1 cellular context compared by ENCODE assay signal in the genomic region with DNA sequence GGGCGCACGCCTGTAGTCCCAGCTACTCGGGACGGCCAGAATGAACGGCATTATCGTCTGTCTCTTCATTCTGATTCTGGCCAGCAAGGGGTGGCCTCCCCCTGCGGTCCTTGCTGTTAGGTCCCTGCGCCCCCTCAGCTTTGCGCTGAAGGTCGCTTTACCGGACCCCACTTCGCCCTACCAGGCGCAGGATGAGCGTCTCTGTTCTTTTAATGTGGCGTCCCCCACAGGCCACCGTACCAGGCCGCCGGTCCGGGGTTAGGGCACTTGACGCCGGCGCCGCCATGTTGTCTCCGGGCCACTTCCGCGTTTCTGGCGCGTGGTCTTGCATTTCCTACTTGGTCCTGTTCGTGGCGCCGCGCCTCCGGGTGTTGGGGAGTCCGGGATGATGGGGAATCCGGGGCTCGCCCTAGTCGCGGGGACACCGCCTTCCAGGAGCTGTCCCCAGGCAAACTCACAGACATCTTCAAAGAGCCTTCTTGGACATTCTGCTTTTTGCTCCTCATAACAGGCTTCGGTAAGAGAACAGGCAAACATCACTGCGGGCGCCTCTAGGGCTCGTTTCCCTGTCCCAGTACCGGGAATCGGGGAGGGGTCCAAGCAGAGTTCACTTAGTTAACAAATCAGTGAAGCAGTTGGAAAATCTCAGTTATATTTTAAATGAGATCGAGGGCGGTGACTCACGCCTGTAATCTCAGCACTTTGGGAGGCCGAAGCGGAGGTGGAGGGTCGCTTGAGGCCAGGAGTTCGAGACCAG.
TF ChIP-seq lines count a peak whose summit lies in the region.

No MANE protein-coding gene starts in this region.

TF ChIP-seq in HepG2, 621 proteins besides CTCF, POLR2A, EP300 and RAD21 (continued from another document and continues in another):
- TF ChIP-seq, protein P1, sequence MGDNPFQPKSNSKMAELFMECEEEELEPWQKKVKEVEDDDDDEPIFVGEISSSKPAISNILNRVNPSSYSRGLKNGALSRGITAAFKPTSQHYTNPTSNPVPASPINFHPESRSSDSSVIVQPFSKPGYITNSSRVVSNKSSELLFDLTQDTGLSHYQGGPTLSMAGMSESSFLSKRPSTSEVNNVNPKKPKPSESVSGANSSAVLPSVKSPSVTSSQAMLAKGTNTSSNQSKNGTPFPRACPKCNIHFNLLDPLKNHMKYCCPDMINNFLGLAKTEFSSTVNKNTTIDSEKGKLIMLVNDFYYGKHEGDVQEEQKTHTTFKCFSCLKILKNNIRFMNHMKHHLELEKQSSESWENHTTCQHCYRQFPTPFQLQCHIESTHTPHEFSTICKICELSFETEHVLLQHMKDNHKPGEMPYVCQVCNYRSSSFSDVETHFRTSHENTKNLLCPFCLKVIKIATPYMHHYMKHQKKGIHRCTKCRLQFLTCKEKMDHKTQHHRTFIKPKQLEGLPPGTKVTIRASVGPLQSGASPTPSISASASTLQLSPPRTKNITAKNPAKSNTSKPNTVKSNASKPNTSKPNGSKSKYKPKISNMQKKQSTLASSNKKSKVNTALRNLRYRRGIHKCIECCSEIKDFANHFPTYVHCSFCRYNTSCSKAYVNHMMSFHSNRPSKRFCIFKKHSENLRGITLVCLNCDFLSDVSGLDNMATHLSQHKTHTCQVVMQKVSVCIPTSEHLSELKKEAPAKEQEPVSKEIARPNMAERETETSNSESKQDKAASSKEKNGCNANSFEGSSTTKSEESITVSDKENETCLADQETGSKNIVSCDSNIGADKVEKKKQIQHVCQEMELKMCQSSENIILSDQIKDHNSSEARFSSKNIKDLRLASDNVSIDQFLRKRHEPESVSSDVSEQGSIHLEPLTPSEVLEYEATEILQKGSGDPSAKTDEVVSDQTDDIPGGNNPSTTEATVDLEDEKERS (CRISPR knock-in tag; IDR thresholded peaks at IDR 0.05) = no peak
- 0 out of 2 replicates have a peak, but pooled peaks have one; percentile 16 for TF ChIP-seq ZNF205 (CRISPR knock-in tag; IDR thresholded peaks at IDR 0.05)
- no peak for TF ChIP-seq JDP2 (CRISPR knock-in tag; IDR thresholded peaks at IDR 0.05; ENCODE audit: borderline replicate concordance)
- no peak for TF ChIP-seq SIX4 (CRISPR knock-in tag; IDR thresholded peaks at IDR 0.05)
- TF ChIP-seq ZNF484 (CRISPR knock-in tag; IDR thresholded peaks at IDR 0.05; ENCODE audit: borderline replicate concordance, low read depth) = no peak
- TF ChIP-seq ZNF772 (CRISPR knock-in tag; IDR thresholded peaks at IDR 0.05) = peak; percentile 95
- no peak for TF ChIP-seq TSC22D2 (CRISPR knock-in tag; IDR thresholded peaks at IDR 0.05; ENCODE audit: borderline replicate concordance)
- TF ChIP-seq, protein P2, sequence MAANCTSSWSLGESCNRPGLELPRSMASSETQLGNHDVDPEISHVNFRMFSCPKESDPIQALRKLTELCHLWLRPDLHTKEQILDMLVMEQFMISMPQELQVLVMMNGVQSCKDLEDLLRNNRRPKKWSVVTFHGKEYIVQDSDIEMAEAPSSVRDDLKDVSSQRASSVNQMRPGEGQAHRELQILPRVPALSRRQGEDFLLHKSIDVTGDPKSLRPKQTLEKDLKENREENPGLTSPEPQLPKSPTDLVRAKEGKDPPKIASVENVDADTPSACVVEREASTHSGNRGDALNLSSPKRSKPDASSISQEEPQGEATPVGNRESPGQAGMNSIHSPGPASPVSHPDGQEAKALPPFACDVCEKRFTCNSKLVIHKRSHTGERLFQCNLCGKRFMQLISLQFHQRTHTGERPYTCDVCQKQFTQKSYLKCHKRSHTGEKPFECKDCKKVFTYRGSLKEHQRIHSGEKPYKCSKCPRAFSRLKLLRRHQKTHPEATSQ (CRISPR knock-in tag; IDR thresholded peaks at IDR 0.05; ENCODE audit: borderline replicate concordance) = no peak; the same call in 1 of the 2 replicates
- TF ChIP-seq, protein P3, sequence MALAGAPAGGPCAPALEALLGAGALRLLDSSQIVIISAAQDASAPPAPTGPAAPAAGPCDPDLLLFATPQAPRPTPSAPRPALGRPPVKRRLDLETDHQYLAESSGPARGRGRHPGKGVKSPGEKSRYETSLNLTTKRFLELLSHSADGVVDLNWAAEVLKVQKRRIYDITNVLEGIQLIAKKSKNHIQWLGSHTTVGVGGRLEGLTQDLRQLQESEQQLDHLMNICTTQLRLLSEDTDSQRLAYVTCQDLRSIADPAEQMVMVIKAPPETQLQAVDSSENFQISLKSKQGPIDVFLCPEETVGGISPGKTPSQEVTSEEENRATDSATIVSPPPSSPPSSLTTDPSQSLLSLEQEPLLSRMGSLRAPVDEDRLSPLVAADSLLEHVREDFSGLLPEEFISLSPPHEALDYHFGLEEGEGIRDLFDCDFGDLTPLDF (CRISPR knock-in tag; IDR thresholded peaks at IDR 0.05) = peak; percentile 64
- TF ChIP-seq HOXA3 (CRISPR knock-in tag; IDR thresholded peaks at IDR 0.05) = peak; percentile 99
- TF ChIP-seq ZNF34 (CRISPR knock-in tag; IDR thresholded peaks at IDR 0.05; ENCODE audit: borderline replicate concordance) = no peak
- no peak for TF ChIP-seq KLF6 (CRISPR knock-in tag; IDR thresholded peaks at IDR 0.05)
- TF ChIP-seq, protein P4, sequence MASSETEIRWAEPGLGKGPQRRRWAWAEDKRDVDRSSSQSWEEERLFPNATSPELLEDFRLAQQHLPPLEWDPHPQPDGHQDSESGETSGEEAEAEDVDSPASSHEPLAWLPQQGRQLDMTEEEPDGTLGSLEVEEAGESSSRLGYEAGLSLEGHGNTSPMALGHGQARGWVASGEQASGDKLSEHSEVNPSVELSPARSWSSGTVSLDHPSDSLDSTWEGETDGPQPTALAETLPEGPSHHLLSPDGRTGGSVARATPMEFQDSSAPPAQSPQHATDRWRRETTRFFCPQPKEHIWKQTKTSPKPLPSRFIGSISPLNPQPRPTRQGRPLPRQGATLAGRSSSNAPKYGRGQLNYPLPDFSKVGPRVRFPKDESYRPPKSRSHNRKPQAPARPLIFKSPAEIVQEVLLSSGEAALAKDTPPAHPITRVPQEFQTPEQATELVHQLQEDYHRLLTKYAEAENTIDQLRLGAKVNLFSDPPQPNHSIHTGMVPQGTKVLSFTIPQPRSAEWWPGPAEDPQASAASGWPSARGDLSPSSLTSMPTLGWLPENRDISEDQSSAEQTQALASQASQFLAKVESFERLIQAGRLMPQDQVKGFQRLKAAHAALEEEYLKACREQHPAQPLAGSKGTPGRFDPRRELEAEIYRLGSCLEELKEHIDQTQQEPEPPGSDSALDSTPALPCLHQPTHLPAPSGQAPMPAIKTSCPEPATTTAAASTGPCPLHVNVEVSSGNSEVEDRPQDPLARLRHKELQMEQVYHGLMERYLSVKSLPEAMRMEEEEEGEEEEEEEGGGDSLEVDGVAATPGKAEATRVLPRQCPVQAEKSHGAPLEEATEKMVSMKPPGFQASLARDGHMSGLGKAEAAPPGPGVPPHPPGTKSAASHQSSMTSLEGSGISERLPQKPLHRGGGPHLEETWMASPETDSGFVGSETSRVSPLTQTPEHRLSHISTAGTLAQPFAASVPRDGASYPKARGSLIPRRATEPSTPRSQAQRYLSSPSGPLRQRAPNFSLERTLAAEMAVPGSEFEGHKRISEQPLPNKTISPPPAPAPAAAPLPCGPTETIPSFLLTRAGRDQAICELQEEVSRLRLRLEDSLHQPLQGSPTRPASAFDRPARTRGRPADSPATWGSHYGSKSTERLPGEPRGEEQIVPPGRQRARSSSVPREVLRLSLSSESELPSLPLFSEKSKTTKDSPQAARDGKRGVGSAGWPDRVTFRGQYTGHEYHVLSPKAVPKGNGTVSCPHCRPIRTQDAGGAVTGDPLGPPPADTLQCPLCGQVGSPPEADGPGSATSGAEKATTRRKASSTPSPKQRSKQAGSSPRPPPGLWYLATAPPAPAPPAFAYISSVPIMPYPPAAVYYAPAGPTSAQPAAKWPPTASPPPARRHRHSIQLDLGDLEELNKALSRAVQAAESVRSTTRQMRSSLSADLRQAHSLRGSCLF (CRISPR knock-in tag; IDR thresholded peaks at IDR 0.05; ENCODE audit: borderline replicate concordance) = no peak
- TF ChIP-seq KLF11 (CRISPR knock-in tag; IDR thresholded peaks at IDR 0.05) = peak; percentile 22; the same call in 1 of the 2 replicates
- no peak; the same call in 1 of the 2 replicates for TF ChIP-seq ZBTB21 (CRISPR knock-in tag; IDR thresholded peaks at IDR 0.05)
- TF ChIP-seq RNF2 (conservative IDR thresholded peaks at IDR 0.05; ENCODE audit: low read depth) = peak; percentile 57; the same call in 1 of the 2 replicates
- TF ChIP-seq, protein P5, sequence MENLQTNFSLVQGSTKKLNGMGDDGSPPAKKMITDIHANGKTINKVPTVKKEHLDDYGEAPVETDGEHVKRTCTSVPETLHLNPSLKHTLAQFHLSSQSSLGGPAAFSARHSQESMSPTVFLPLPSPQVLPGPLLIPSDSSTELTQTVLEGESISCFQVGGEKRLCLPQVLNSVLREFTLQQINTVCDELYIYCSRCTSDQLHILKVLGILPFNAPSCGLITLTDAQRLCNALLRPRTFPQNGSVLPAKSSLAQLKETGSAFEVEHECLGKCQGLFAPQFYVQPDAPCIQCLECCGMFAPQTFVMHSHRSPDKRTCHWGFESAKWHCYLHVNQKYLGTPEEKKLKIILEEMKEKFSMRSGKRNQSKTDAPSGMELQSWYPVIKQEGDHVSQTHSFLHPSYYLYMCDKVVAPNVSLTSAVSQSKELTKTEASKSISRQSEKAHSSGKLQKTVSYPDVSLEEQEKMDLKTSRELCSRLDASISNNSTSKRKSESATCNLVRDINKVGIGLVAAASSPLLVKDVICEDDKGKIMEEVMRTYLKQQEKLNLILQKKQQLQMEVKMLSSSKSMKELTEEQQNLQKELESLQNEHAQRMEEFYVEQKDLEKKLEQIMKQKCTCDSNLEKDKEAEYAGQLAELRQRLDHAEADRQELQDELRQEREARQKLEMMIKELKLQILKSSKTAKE (CRISPR knock-in tag; IDR thresholded peaks at IDR 0.05; ENCODE audit: borderline replicate concordance) = no peak
- TF ChIP-seq ZNF333 (CRISPR knock-in tag; IDR thresholded peaks at IDR 0.05; ENCODE audit: borderline replicate concordance) = no peak
- peak; percentile 100 for TF ChIP-seq YY1 (IDR thresholded peaks at IDR 0.05; ENCODE audit: insufficient read depth, insufficient replicate concordance, low read depth, low read length)
- TF ChIP-seq SOX5 (CRISPR knock-in tag; IDR thresholded peaks at IDR 0.05; ENCODE audit: borderline replicate concordance) = peak; percentile 45
- TF ChIP-seq, protein P6, sequence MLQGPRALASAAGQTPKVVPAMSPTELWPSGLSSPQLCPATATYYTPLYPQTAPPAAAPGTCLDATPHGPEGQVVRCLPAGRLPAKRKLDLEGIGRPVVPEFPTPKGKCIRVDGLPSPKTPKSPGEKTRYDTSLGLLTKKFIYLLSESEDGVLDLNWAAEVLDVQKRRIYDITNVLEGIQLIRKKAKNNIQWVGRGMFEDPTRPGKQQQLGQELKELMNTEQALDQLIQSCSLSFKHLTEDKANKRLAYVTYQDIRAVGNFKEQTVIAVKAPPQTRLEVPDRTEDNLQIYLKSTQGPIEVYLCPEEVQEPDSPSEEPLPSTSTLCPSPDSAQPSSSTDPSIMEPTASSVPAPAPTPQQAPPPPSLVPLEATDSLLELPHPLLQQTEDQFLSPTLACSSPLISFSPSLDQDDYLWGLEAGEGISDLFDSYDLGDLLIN (CRISPR knock-in tag; IDR thresholded peaks at IDR 0.05; ENCODE audit: borderline replicate concordance) = no peak
- no peak for TF ChIP-seq AGO2 (optimal IDR thresholded peaks at IDR 0.05; ENCODE audit: low read depth, low read length)
- TF ChIP-seq, protein P7, sequence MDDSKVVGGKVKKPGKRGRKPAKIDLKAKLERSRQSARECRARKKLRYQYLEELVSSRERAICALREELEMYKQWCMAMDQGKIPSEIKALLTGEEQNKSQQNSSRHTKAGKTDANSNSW (CRISPR knock-in tag; IDR thresholded peaks at IDR 0.05; ENCODE audit: borderline replicate concordance) = no peak
- TF ChIP-seq, protein P8, sequence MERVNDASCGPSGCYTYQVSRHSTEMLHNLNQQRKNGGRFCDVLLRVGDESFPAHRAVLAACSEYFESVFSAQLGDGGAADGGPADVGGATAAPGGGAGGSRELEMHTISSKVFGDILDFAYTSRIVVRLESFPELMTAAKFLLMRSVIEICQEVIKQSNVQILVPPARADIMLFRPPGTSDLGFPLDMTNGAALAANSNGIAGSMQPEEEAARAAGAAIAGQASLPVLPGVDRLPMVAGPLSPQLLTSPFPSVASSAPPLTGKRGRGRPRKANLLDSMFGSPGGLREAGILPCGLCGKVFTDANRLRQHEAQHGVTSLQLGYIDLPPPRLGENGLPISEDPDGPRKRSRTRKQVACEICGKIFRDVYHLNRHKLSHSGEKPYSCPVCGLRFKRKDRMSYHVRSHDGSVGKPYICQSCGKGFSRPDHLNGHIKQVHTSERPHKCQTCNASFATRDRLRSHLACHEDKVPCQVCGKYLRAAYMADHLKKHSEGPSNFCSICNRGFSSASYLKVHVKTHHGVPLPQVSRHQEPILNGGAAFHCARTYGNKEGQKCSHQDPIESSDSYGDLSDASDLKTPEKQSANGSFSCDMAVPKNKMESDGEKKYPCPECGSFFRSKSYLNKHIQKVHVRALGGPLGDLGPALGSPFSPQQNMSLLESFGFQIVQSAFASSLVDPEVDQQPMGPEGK (CRISPR knock-in tag; IDR thresholded peaks at IDR 0.05) = peak; percentile 39; the same call in 1 of the 2 replicates
- peak; percentile 71 for TF ChIP-seq HNRNPL (IDR thresholded peaks at IDR 0.05; ENCODE audit: low read depth, low read length)
- TF ChIP-seq, protein P9, sequence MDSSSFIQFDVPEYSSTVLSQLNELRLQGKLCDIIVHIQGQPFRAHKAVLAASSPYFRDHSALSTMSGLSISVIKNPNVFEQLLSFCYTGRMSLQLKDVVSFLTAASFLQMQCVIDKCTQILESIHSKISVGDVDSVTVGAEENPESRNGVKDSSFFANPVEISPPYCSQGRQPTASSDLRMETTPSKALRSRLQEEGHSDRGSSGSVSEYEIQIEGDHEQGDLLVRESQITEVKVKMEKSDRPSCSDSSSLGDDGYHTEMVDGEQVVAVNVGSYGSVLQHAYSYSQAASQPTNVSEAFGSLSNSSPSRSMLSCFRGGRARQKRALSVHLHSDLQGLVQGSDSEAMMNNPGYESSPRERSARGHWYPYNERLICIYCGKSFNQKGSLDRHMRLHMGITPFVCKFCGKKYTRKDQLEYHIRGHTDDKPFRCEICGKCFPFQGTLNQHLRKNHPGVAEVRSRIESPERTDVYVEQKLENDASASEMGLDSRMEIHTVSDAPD (CRISPR knock-in tag; IDR thresholded peaks at IDR 0.05) = no peak
- TF ChIP-seq, protein P10, sequence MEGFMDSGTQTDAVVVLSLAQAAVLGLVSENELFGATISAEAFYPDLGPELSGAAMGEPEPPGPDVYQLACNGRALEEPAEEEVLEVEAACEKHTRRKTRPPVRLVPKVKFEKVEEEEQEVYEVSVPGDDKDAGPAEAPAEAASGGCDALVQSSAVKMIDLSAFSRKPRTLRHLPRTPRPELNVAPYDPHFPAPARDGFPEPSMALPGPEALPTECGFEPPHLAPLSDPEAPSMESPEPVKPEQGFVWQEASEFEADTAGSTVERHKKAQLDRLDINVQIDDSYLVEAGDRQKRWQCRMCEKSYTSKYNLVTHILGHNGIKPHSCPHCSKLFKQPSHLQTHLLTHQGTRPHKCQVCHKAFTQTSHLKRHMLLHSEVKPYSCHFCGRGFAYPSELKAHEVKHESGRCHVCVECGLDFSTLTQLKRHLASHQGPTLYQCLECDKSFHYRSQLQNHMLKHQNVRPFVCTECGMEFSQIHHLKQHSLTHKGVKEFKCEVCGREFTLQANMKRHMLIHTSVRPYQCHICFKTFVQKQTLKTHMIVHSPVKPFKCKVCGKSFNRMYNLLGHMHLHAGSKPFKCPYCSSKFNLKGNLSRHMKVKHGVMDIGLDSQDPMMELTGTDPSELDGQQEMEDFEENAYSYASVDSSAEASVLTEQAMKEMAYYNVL (CRISPR knock-in tag; IDR thresholded peaks at IDR 0.05; ENCODE audit: borderline replicate concordance) = no peak; the same call in 1 of the 2 replicates
